Comparison of ENCODE assay signal across 13 cellular contexts in genomic region chr5:78975035-78975434, GRCh38.
"Had no signal": no experiment of that assay in that cellular context is flagged by ENCODE, and none has a peak within 500 bp of the region (broad histone marks: within the 10 kb centered on the region; RNA-seq: fewer than 3 reads in every experiment).

No MANE protein-coding gene starts in this region.

- H3K4me3 ChIP-seq: esophagus muscularis mucosa, lower lobe of right lung, tibial artery had no signal

- FAIRE-seq: bronchial epithelial cell had no signal

- H3K36me3 ChIP-seq: esophagus muscularis mucosa, lower lobe of right lung, tibial artery had no signal

- DNase-seq: activated CD4-positive, alpha-beta T cell treated with anti-CD3 and anti-CD28 coated beads, Interleukin-2, amount 50 U/mL, for 4 hours; activated CD4-positive, CD25-positive, alpha-beta regulatory T cell treated with anti-CD3 and anti-CD28 coated beads, Interleukin-2, amount 50 U/mL, for 72 hours; activated naive CD4-positive, alpha-beta T cell; activated T-cell treated with anti-CD3 and anti-CD28 coated beads for 4 hours; aorta; left colon; lower lobe of right lung; naive thymus-derived CD4-positive, alpha-beta T cell; retina; stimulated activated naive B cell treated with anti-CD40 and anti-IgM and Interleukin-4, amounts not matched to agents 10 μg/mL and 1 μg/mL and 100 μg/mL, for 72 hours; tibial artery had no signal

- H3K9me3 ChIP-seq: esophagus muscularis mucosa, lower lobe of right lung, tibial artery had no signal

- H3K27ac ChIP-seq: esophagus muscularis mucosa, lower lobe of right lung, tibial artery had no signal
